Comparison of ENCODE assay signal across 1 cellular context in genomic region chr16:17467923-17468540, GRCh38.
TF ChIP-seq lines count a peak whose summit lies in the region.

No MANE protein-coding gene starts in this region.

TF ChIP-seq in H1, 55 proteins besides CTCF, POLR2A, EP300 and RAD21 (continued from another document):
- TF ChIP-seq ATF2 (IDR thresholded peaks at IDR 0.05; ENCODE audit: low read length) (no peak), SAP30 (IDR thresholded peaks at IDR 0.05; ENCODE audit: insufficient read depth, insufficient replicate concordance, low read length) (no peak), BCL11A (IDR thresholded peaks at IDR 0.05; ENCODE audit: low read depth in 2 of 2, low read length in 2 of 2) (no peak), CREB1 (IDR thresholded peaks at IDR 0.05) (no peak), CTBP2 (IDR thresholded peaks at IDR 0.05; ENCODE audit: borderline replicate concordance, insufficient read depth, insufficient read length, low read length) (no peak), JUND (IDR thresholded peaks at IDR 0.05; ENCODE audit: low read length) (no peak), USF2 (IDR thresholded peaks at IDR 0.05; ENCODE audit: low read length) (no peak), KDM1A (IDR thresholded peaks at IDR 0.05; ENCODE audit: borderline replicate concordance, low read length) (no peak), MAFK (IDR thresholded peaks at IDR 0.05; ENCODE audit: low read depth, low read length) (no peak), CHD1 (IDR thresholded peaks at IDR 0.05; ENCODE audit: low read depth, low read length) (no peak), TBP (IDR thresholded peaks at IDR 0.05; ENCODE audit: low read depth, low read length) (no peak), RXRA (IDR thresholded peaks at IDR 0.05; ENCODE audit: insufficient read depth, low read depth, low read length) (no peak)
